ENCODE assay signal across 13 cellular contexts in genomic region chr1:14597343-14598006, GRCh38. TPM values are rescaled to one million over a fixed set of nuclear protein-coding genes. Genes with fewer than 3 reads are reported as not detected.
A peak's percentile ranks its signal among the peaks of the same experiment; 100 is the strongest.
DNase-seq lines count a peak whose midpoint lies in the region; ATAC-seq, FAIRE-seq and TF ChIP-seq lines count a peak whose summit lies in the region.
"Had no signal": no experiment of that assay in that cellular context is flagged by ENCODE, and none has a peak within 500 bp of the region (broad histone marks: within the 10 kb centered on the region; RNA-seq: fewer than 3 reads in every experiment).

No MANE protein-coding gene starts in this region.

- no peaks in the 10 kb centered on the region for H4K20me1 ChIP-seq in H1 (replicated peaks in 1 of 2; ENCODE audit: control insufficient read depth in 1 of 2, insufficient read depth in 2 of 2, low read length in 2 of 2)

- ATAC-seq in aorta (ENCODE audit: low FRiP score) = no peak
- no peak for ATAC-seq in stimulated activated naive CD8-positive, alpha-beta T cell treated with anti-CD3 and anti-CD28 coated beads, Interleukin-15, Interleukin-2, amounts not matched to agents 100 U/mL and 50 U/mL, for 24 hours

- H3K27ac ChIP-seq in A673 (ENCODE audit: low read depth, low read length, poor library complexity, severe bottlenecking) (no peak overlapping the region), H1 (ENCODE audit: low read depth, low read length) (no peak overlapping the region), mesodermal cell (ENCODE audit: low read depth, low read length, severe bottlenecking) (peak overlapping the region; percentile 96), aorta (ENCODE audit: low read depth in 1 of 2, low read length in 2 of 2) (no peak overlapping the region)

- no peak overlapping the region for H3K23ac ChIP-seq in H1 (ENCODE audit: insufficient read length)

- H3K9ac ChIP-seq in H1 (replicated peaks in 1 of 4; ENCODE audit: extremely low read depth in 1 of 4, low read depth in 3 of 4, low read length in 3 of 4) = peak overlapping the region in 2 of 4 experiments; percentile 48 to 49; a peak in 3 of 7 replicates

- H3K9me3 ChIP-seq in A673 (ENCODE audit: low read depth, low read length, poor library complexity, severe bottlenecking) (no peaks in the 10 kb centered on the region), H1 (ENCODE audit: insufficient read depth in 2 of 2, low read depth in 1 of 2, low read length in 1 of 2) (no peaks in the 10 kb centered on the region), mesodermal cell (ENCODE audit: control insufficient read depth, low read length) (no peaks in the 10 kb centered on the region), aorta (ENCODE audit: control insufficient read depth, low read length) (no peaks in the 10 kb centered on the region)

- peaks cover 30% of the 10 kb centered on the region for H3K27me3 ChIP-seq in A673 (replicated peaks; ENCODE audit: insufficient read depth, low read depth, low read length, poor library complexity)
- peaks cover 1 to 28% (median 21%) of the 10 kb centered on the region in 4 experiments for H3K27me3 ChIP-seq in H1 (replicated peaks in 1 of 4; ENCODE audit: control insufficient read depth in 3 of 4, extremely low read depth in 1 of 4, insufficient read depth in 3 of 4, low read length in 3 of 4)
- H3K27me3 ChIP-seq in aorta (ENCODE audit: control insufficient read depth in 1 of 2, insufficient read depth in 2 of 2, low read length in 1 of 2) = peaks cover 0 to 3% of the 10 kb centered on the region in 2 donors

- no peak overlapping the region for H4K8ac ChIP-seq in H1 (ENCODE audit: extremely low read depth, insufficient read depth, low read length)

- FAIRE-seq in H1 (lab: Jason Lieb, UNC) = no peak
- FAIRE-seq: frontal cortex had no signal

- POLR2A ChIA-PET in A673 (lab: Charles Lee; ENCODE audit: low non-redundant PET) (no interaction called here), H1 (lab: Charles Lee; ENCODE audit: partially characterized antibody) (interaction anchor here (0.7 to 3.4 kb wide), 5 partner anchors 9 to 169 kb away, joined by 3 to 11 read pairs (median 5); no protein-coding TSS in a partner anchor)

- no peaks in the 10 kb centered on the region for H3K36me3 ChIP-seq in A673 (ENCODE audit: insufficient read depth, low read length, poor library complexity, severe bottlenecking)
- no peaks in the 10 kb centered on the region for H3K36me3 ChIP-seq in H1 (ENCODE audit: control insufficient read depth in 2 of 4, insufficient read depth in 4 of 4, low read length in 3 of 4)
- H3K36me3 ChIP-seq in mesodermal cell (ENCODE audit: control insufficient read depth, insufficient read depth, low read length) = no peaks in the 10 kb centered on the region
- H3K36me3 ChIP-seq in aorta (ENCODE audit: control insufficient read depth in 1 of 2, insufficient read depth in 2 of 2, low read length in 1 of 2) = no peaks in the 10 kb centered on the region

- H3K4me3 ChIP-seq in A673 (ENCODE audit: low read depth, low read length, poor library complexity, severe bottlenecking) (peak overlapping the region; percentile 57), NB4 (ENCODE audit: low read depth, low read length) (no peak overlapping the region), H1 (ENCODE audit: extremely low read depth in 1 of 4, insufficient read depth in 2 of 4, low read depth in 3 of 4, low read length in 4 of 4) (peak overlapping the region; percentile 71 to 88 (median 71)), mesodermal cell (ENCODE audit: extremely low read depth, insufficient read depth, low read length, poor library complexity, severe bottlenecking) (peak overlapping the region; percentile 74), aorta (ENCODE audit: low read length in 2 of 2) (no peak overlapping the region)

- no peak for TF ChIP-seq RAD21 in H1 (IDR thresholded peaks at IDR 0.05 in 1 of 2, conservative IDR thresholded peaks at IDR 0.05 in 1 of 2; ENCODE audit: low read depth in 2 of 2, low read length in 2 of 2)

- H3K79me2 ChIP-seq in H1 (ENCODE audit: control insufficient read depth in 1 of 2, insufficient read depth in 2 of 2, low read length in 2 of 2) = peaks cover 0 to 9% of the 10 kb centered on the region in 2 experiments; a peak in 1 of 4 replicates

- peak overlapping the region; percentile 57; the same call in 1 of the 2 replicates for H2BK20ac ChIP-seq in H1 (ENCODE audit: low read length)

- TF ChIP-seq EP300 in H1 (IDR thresholded peaks at IDR 0.05; ENCODE audit: borderline replicate concordance in 1 of 2, low read depth in 2 of 2, low read length in 2 of 2) = no peak

- H4K5ac ChIP-seq in H1 (ENCODE audit: insufficient read length, low read depth, low read length) = no peak overlapping the region

- TF ChIP-seq POLR2A in NB4 (IDR thresholded peaks at IDR 0.05; ENCODE audit: extremely low read depth, insufficient read length) = no peak
- no peak; a peak in 1 of 3 replicates for TF ChIP-seq POLR2A in H1 (IDR thresholded peaks at IDR 0.05; ENCODE audit: control extremely low read depth in 1 of 2, low read depth in 2 of 2, low read length in 2 of 2)

- no TSS peak for BruUV-seq in A673 (replicated peaks; lab: Mats Ljungman, UMichigan)

- H3K4me2 ChIP-seq in H1 (ENCODE audit: insufficient read depth in 1 of 2, low read depth in 2 of 2, low read length in 2 of 2) = peak overlapping the region; percentile 81 to 87

- H3K14ac ChIP-seq in H1 (ENCODE audit: insufficient read length) = no peak overlapping the region

- peak overlapping the region; percentile 51; the same call in 1 of the 2 replicates for H3K18ac ChIP-seq in H1 (ENCODE audit: extremely low read depth, low read length)

- H3K79me1 ChIP-seq in H1 (ENCODE audit: low read depth, low read length) = no peaks in the 10 kb centered on the region

- H3K4ac ChIP-seq in H1 (replicated peaks; ENCODE audit: insufficient read length, low read depth, low read length) = no peak overlapping the region

- no peak for TF ChIP-seq CTCF in A673 (conservative IDR thresholded peaks at IDR 0.05; ENCODE audit: low read depth, low read length)
- TF ChIP-seq CTCF in NB4 (IDR thresholded peaks at IDR 0.05; ENCODE audit: low read depth, low read length) = no peak
- no peak for TF ChIP-seq CTCF in H1 (IDR thresholded peaks at IDR 0.05; ENCODE audit: control extremely low read depth in 1 of 3, insufficient read depth in 1 of 3, low read depth in 1 of 3, low read length in 3 of 3)

- no peak overlapping the region for H2BK5ac ChIP-seq in H1 (ENCODE audit: low read depth, low read length)

- peaks cover 16% of the 10 kb centered on the region; the same call in 1 of the 2 replicates for H3K23me2 ChIP-seq in H1 (ENCODE audit: low read depth, low read length)

- intact Hi-C loops in A673 (cut with micrococcal nuclease; ENCODE audit: unreplicated experiment) (no loop called here), aorta (cut with DNase I) (no loop called here)

- no peak overlapping the region for H2AK5ac ChIP-seq in H1 (ENCODE audit: low read depth, low read length)

- no peak for DNase-seq in A673 (ENCODE audit: low spot score)
- peak; percentile 32 for DNase-seq in NB4 (ENCODE audit: low read depth)
- peak in 1 of 2 experiments; percentile 48 for DNase-seq in H1 (ENCODE audit: low read depth in 1 of 2, low spot score in 2 of 2)
- DNase-seq in aorta = no peak
- no peak for DNase-seq in effector CD8-positive, alpha-beta T cell (lab: John Stamatoyannopoulos, UW)
- no peak for DNase-seq in stimulated activated naive CD8-positive, alpha-beta T cell treated with anti-CD3 and anti-CD28 coated beads, Interleukin-15, Interleukin-2, amounts not matched to agents 100 U/mL and 50 U/mL, for 24 hours
- no peak for DNase-seq in T-helper 1 cell
- DNase-seq: activated CD4-positive, CD25-positive, alpha-beta regulatory T cell treated with anti-CD3 and anti-CD28 coated beads, Interleukin-2, amount 50 U/mL, for 72 hours; AML-193; central memory CD4-positive, alpha-beta T cell; NCI-H774 had no signal

- H2BK12ac ChIP-seq in H1 (ENCODE audit: low read depth, low read length) = 0 out of 2 replicates have a peak overlapping the region, but pooled peaks have one; percentile 71

- H2BK120ac ChIP-seq in H1 (replicated peaks; ENCODE audit: low read depth, low read length) = no peak overlapping the region

- H3K56ac ChIP-seq in H1 (replicated peaks; ENCODE audit: insufficient read length, low read depth, low read length) = no peak overlapping the region

- no peak overlapping the region for H2AFZ ChIP-seq in H1 (ENCODE audit: low read length)

- peaks cover 23% of the 10 kb centered on the region for H3K4me1 ChIP-seq in A673 (ENCODE audit: insufficient read depth, low read length, poor library complexity, severe bottlenecking)
- peaks cover 23 to 45% (median 31%) of the 10 kb centered on the region in 4 experiments for H3K4me1 ChIP-seq in H1 (replicated peaks in 1 of 4; ENCODE audit: control insufficient read depth in 3 of 4, insufficient read depth in 4 of 4, low read length in 3 of 4)
- H3K4me1 ChIP-seq in mesodermal cell (ENCODE audit: control insufficient read depth, insufficient read depth, low read length, poor library complexity, severe bottlenecking) = peaks cover 28% of the 10 kb centered on the region
- no peaks in the 10 kb centered on the region for H3K4me1 ChIP-seq in aorta (ENCODE audit: control insufficient read depth in 1 of 2, insufficient read depth in 2 of 2, low read length in 2 of 2)

- peak overlapping the region; percentile 44 for H4K91ac ChIP-seq in H1 (replicated peaks; ENCODE audit: insufficient read length, low read length)

- peak overlapping the region; percentile 85 for H2BK15ac ChIP-seq in H1 (ENCODE audit: low read length)

- CTCF ChIA-PET in A673 (lab: Charles Lee) (interaction anchor here (0.7 kb wide), 1 partner anchor 634 kb away, joined by 3 read pairs; no protein-coding TSS in a partner anchor), H1 (lab: Charles Lee; ENCODE audit: partially characterized antibody) (interaction anchor here (0.6 to 2.0 kb wide), 4 partner anchors 10 to 617 kb away, joined by 3 to 5 read pairs (median 4); no protein-coding TSS in a partner anchor)

- 36% methylated on average over 10 of the region's 10 CpGs; no CpG with 5 or more reads in 1 of the 2 experiments for WGBS in H1 (ENCODE audit: extremely low coverage in 1 of 2, insufficient coverage in 1 of 2, insufficient read length in 1 of 2, insufficient replicate concordance in 2 of 2, low coverage in 1 of 2, low lambda C conversion rate in 2 of 2, missing lambda C conversion rate in 1 of 2), 2 experiments
- 47 to 69% methylated on average over 7 of the region's 10 CpGs for WGBS in mesodermal cell (ENCODE audit: insufficient coverage in 2 of 2), 2 experiments
- WGBS in aorta, 2 donors = 51 to 54% methylated on average over 10 of the region's 10 CpGs

RNA-seq across cellular contexts. Expression of gene KAZN, which starts 1.0 kb away (rescaled TPM):
- total RNA-seq in A673 (2021) = 8.0 TPM in 2 replicates
- total RNA-seq in H1 (2021; fragmentation: NEBNext Ultra II Directional; extraction: Animal tissue kit (Norgen Biotek cat#: 25700)) = 10.6 and 11.8 TPM in 2 replicates
- polyA plus RNA-seq in H1 (2011; rRNA removed) = 3.7 and 5.0 TPM in 2 replicates
- polyA plus RNA-seq in H1 (2011; cell fraction: cytosol; rRNA removed) = 4.4 TPM
- 6.7 TPM for polyA plus RNA-seq in H1 (2011; cell fraction: nucleus; rRNA removed)
- 6.4 to 7.4 TPM (median 6.8 TPM) in 4 replicates for polyA plus RNA-seq in H1 (2012, experiment 1 of 2)
- polyA plus RNA-seq in H1 (2012, experiment 2 of 2) = 4.9 TPM
- 6.0 TPM for polyA plus RNA-seq in H1 (2013, experiment 1 of 2)
- polyA plus RNA-seq in H1 (2013, experiment 2 of 2) = 6.3 TPM
- polyA minus RNA-seq in H1 (2011; rRNA and poly(A)+ RNA removed) = 3.5 and 3.8 TPM in 2 replicates
- polyA minus RNA-seq in H1 (2011; cell fraction: cytosol; rRNA and poly(A)+ RNA removed) = 5.4 TPM
- 7.0 TPM for polyA minus RNA-seq in H1 (2011; cell fraction: nucleus; rRNA and poly(A)+ RNA removed)
- 16.1 TPM for polyA plus RNA-seq in mesodermal cell (2013, experiment 1 of 2)
- 13.2 TPM for polyA plus RNA-seq in mesodermal cell (2013, experiment 2 of 2)
- total RNA-seq in aorta = 10 to 100 TPM; 12.0 to 19.3 TPM
- polyA plus RNA-seq in aorta = 1 to 10 TPM; 4.4 to 7.2 TPM

Comparison
In these comparisons a context has a peak if more than half of its experiments do, and no peak if none do; other contexts are left out.
1. H3K4me3 ChIP-seq: peak in A673 (single experiment), H1 (4 of 4) and mesodermal cell (single experiment); none in NB4 (single experiment) and aorta (0 of 2).